In the genomic region with DNA sequence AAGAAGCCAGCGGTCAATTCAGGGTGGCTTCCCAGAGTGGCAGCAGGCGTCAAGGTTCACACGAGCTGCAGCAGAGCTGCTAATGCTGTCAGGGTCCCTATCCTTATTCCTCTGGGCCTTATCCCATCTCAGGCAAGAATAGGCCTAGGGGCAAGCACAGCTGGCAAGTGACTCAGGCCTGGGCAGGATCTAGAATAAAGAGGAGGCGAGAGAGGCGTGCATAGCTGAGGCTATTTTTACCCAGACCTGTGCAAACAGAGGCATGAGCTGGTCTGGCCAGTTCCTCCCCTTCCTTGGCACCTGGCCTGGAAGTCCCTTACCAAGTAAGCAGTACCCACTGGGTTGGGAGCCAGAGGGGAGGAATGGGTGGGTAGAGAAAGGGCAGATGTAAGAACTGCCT, we compare ENCODE assay signal across 1 cellular context.
TF ChIP-seq lines count a peak whose summit lies in the region.

No MANE protein-coding gene starts in this region.

TF ChIP-seq in GM23338, 12 proteins besides CTCF, POLR2A, EP300 and RAD21 (continued from another document):
- TF ChIP-seq, protein P1, sequence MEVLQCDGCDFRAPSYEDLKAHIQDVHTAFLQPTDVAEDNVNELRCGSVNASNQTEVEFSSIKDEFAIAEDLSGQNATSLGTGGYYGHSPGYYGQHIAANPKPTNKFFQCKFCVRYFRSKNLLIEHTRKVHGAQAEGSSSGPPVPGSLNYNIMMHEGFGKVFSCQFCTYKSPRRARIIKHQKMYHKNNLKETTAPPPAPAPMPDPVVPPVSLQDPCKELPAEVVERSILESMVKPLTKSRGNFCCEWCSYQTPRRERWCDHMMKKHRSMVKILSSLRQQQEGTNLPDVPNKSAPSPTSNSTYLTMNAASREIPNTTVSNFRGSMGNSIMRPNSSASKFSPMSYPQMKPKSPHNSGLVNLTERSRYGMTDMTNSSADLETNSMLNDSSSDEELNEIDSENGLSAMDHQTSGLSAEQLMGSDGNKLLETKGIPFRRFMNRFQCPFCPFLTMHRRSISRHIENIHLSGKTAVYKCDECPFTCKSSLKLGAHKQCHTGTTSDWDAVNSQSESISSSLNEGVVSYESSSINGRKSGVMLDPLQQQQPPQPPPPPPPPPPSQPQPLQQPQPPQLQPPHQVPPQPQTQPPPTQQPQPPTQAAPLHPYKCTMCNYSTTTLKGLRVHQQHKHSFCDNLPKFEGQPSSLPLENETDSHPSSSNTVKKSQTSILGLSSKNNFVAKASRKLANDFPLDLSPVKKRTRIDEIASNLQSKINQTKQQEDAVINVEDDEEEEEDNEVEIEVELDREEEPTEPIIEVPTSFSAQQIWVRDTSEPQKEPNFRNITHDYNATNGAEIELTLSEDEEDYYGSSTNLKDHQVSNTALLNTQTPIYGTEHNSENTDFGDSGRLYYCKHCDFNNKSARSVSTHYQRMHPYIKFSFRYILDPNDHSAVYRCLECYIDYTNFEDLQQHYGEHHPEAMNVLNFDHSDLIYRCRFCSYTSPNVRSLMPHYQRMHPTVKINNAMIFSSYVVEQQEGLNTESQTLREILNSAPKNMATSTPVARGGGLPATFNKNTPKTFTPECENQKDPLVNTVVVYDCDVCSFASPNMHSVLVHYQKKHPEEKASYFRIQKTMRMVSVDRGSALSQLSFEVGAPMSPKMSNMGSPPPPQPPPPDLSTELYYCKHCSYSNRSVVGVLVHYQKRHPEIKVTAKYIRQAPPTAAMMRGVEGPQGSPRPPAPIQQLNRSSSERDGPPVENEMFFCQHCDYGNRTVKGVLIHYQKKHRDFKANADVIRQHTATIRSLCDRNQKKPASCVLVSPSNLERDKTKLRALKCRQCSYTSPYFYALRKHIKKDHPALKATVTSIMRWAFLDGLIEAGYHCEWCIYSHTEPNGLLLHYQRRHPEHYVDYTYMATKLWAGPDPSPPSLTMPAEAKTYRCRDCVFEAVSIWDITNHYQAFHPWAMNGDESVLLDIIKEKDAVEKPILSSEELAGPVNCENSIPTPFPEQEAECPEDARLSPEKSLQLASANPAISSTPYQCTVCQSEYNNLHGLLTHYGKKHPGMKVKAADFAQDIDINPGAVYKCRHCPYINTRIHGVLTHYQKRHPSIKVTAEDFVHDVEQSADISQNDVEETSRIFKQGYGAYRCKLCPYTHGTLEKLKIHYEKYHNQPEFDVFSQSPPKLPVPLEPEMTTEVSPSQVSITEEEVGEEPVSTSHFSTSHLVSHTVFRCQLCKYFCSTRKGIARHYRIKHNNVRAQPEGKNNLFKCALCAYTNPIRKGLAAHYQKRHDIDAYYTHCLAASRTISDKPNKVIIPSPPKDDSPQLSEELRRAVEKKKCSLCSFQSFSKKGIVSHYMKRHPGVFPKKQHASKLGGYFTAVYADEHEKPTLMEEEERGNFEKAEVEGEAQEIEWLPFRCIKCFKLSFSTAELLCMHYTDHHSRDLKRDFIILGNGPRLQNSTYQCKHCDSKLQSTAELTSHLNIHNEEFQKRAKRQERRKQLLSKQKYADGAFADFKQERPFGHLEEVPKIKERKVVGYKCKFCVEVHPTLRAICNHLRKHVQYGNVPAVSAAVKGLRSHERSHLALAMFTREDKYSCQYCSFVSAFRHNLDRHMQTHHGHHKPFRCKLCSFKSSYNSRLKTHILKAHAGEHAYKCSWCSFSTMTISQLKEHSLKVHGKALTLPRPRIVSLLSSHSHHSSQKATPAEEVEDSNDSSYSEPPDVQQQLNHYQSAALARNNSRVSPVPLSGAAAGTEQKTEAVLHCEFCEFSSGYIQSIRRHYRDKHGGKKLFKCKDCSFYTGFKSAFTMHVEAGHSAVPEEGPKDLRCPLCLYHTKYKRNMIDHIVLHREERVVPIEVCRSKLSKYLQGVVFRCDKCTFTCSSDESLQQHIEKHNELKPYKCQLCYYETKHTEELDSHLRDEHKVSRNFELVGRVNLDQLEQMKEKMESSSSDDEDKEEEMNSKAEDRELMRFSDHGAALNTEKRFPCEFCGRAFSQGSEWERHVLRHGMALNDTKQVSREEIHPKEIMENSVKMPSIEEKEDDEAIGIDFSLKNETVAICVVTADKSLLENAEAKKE (CRISPR knock-in tag; IDR thresholded peaks at IDR 0.05): no peak
- TF ChIP-seq STAT1 (IDR thresholded peaks at IDR 0.05; ENCODE audit: unreplicated experiment) (no peak), ZNF331 (CRISPR knock-in tag; IDR thresholded peaks at IDR 0.05; ENCODE audit: low read depth) (no peak), NANOG (IDR thresholded peaks at IDR 0.05; ENCODE audit: borderline replicate concordance) (no peak), EZH2phosphoT487 (IDR thresholded peaks at IDR 0.05; ENCODE audit: unreplicated experiment) (no peak), POLR2AphosphoS5 (IDR thresholded peaks at IDR 0.05; ENCODE audit: low read depth) (no peak), EZH2 (IDR thresholded peaks at IDR 0.05; ENCODE audit: low read depth, unreplicated experiment) (no peak), JUNB (IDR thresholded peaks at IDR 0.05; ENCODE audit: unreplicated experiment) (no peak)
- TF ChIP-seq, protein P2, sequence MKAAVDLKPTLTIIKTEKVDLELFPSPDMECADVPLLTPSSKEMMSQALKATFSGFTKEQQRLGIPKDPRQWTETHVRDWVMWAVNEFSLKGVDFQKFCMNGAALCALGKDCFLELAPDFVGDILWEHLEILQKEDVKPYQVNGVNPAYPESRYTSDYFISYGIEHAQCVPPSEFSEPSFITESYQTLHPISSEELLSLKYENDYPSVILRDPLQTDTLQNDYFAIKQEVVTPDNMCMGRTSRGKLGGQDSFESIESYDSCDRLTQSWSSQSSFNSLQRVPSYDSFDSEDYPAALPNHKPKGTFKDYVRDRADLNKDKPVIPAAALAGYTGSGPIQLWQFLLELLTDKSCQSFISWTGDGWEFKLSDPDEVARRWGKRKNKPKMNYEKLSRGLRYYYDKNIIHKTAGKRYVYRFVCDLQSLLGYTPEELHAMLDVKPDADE (IDR thresholded peaks at IDR 0.05): no peak
- TF ChIP-seq, protein P3, sequence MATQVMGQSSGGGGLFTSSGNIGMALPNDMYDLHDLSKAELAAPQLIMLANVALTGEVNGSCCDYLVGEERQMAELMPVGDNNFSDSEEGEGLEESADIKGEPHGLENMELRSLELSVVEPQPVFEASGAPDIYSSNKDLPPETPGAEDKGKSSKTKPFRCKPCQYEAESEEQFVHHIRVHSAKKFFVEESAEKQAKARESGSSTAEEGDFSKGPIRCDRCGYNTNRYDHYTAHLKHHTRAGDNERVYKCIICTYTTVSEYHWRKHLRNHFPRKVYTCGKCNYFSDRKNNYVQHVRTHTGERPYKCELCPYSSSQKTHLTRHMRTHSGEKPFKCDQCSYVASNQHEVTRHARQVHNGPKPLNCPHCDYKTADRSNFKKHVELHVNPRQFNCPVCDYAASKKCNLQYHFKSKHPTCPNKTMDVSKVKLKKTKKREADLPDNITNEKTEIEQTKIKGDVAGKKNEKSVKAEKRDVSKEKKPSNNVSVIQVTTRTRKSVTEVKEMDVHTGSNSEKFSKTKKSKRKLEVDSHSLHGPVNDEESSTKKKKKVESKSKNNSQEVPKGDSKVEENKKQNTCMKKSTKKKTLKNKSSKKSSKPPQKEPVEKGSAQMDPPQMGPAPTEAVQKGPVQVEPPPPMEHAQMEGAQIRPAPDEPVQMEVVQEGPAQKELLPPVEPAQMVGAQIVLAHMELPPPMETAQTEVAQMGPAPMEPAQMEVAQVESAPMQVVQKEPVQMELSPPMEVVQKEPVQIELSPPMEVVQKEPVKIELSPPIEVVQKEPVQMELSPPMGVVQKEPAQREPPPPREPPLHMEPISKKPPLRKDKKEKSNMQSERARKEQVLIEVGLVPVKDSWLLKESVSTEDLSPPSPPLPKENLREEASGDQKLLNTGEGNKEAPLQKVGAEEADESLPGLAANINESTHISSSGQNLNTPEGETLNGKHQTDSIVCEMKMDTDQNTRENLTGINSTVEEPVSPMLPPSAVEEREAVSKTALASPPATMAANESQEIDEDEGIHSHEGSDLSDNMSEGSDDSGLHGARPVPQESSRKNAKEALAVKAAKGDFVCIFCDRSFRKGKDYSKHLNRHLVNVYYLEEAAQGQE (IDR thresholded peaks at IDR 0.05; ENCODE audit: unreplicated experiment): no peak
